In genomic region chr6:163418273-163419029, GRCh38 we compare ENCODE assay signal across 11 cellular contexts. TPM values are rescaled to one million over a fixed set of nuclear protein-coding genes. Genes with fewer than 3 reads are reported as not detected.
DNase-seq lines count a peak whose midpoint lies in the region; ATAC-seq, FAIRE-seq and TF ChIP-seq lines count a peak whose summit lies in the region.
"Had no signal": no experiment of that assay in that cellular context is flagged by ENCODE, and none has a peak within 500 bp of the region (broad histone marks: within the 10 kb centered on the region; RNA-seq: fewer than 3 reads in every experiment).

No MANE protein-coding gene starts in this region.

- intact Hi-C loops in Caco-2 (cut with micrococcal nuclease; ENCODE audit: unreplicated experiment) (no loop called here), mucosa of descending colon (cut with DNase I, micrococcal nuclease) (no loop called here)

- POLR2A ChIA-PET in Caco-2 (lab: Charles Lee), result no interaction called here

- TF ChIP-seq CTCF in Caco-2 (IDR thresholded peaks at IDR 0.05; ENCODE audit: insufficient read depth in 1 of 2, low read depth in 1 of 2, low read length in 1 of 2, severe bottlenecking in 1 of 2, unreplicated experiment in 1 of 2) (no peak), mucosa of descending colon (IDR thresholded peaks at IDR 0.05) (no peak)

- H3K4me3 ChIP-seq in Caco-2 (ENCODE audit: low read depth, low read length), result no peak overlapping the region
- H3K4me3 ChIP-seq in SK-N-MC, result no peak overlapping the region
- H3K4me3 ChIP-seq in rectal smooth muscle tissue (ENCODE audit: low read length), result no peak overlapping the region
- no peak overlapping the region for H3K4me3 ChIP-seq in mucosa of descending colon

- BruUV-seq in Caco-2 (replicated peaks; lab: Mats Ljungman, UMichigan), result no TSS peak

- no peaks in the 10 kb centered on the region for H3K27me3 Mint-ChIP-seq in Caco-2 (ENCODE audit: insufficient read depth, unreplicated experiment)
- H3K27me3 Mint-ChIP-seq: activated CD8-positive, alpha-beta memory T cell treated with anti-CD3 and anti-CD28 coated beads, Interleukin-2, amount 10 ng/mL, durations not matched to agents 7 days and 5 days had no signal

- H3K4me1 Mint-ChIP-seq in Caco-2 (ENCODE audit: low read depth, unreplicated experiment), result peaks cover 14% of the 10 kb centered on the region

- no peak for DNase-seq in Caco-2
- DNase-seq in SK-N-MC (ENCODE audit: low read depth, low spot score), result no peak
- no peak for DNase-seq in frontal cortex (ENCODE audit: low spot score in 2 of 2)
- DNase-seq in stimulated activated naive CD4-positive, alpha-beta T cell treated with Interleukin-2 at 50 U/mL for 16 hours (lab: John Stamatoyannopoulos, UW), result no peak
- DNase-seq in RCC 7860 (ENCODE audit: low spot score), result no peak
- DNase-seq in mucosa of descending colon, result no peak
- DNase-seq: activated CD8-positive, alpha-beta memory T cell treated with anti-CD3 and anti-CD28 coated beads, Interleukin-2, amount 10 ng/mL, durations not matched to agents 7 days and 5 days; hypothalamus; NCI-H524 treated with DMSO at 0.1 percent for 48 hours had no signal

- H3K27ac ChIP-seq in SK-N-MC (no peak overlapping the region), rectal smooth muscle tissue (ENCODE audit: low read depth, low read length) (peak overlapping the region; percentile 28)

- H3K4me1 ChIP-seq in Caco-2 (peaks cover 21% of the 10 kb centered on the region), rectal smooth muscle tissue (ENCODE audit: control insufficient read depth, insufficient read depth, low read length) (peaks cover 13% of the 10 kb centered on the region), mucosa of descending colon (ENCODE audit: low read depth) (peaks cover 4% of the 10 kb centered on the region)

- no peak overlapping the region for H3K27ac Mint-ChIP-seq in Caco-2 (ENCODE audit: unreplicated experiment)
- H3K27ac Mint-ChIP-seq: activated CD8-positive, alpha-beta memory T cell treated with anti-CD3 and anti-CD28 coated beads, Interleukin-2, amount 10 ng/mL, durations not matched to agents 7 days and 5 days had no signal

- H3K9me3 ChIP-seq in Caco-2 (no peaks in the 10 kb centered on the region), SK-N-MC (ENCODE audit: low read depth, low read length) (no peaks in the 10 kb centered on the region), mucosa of descending colon (no peaks in the 10 kb centered on the region)

- H3K36me3 ChIP-seq in Caco-2 (ENCODE audit: control insufficient read depth, insufficient read depth, low read length), result no peaks in the 10 kb centered on the region
- H3K36me3 ChIP-seq in SK-N-MC (ENCODE audit: insufficient read depth, low read length), result no peaks in the 10 kb centered on the region
- H3K36me3 ChIP-seq in rectal smooth muscle tissue (ENCODE audit: control insufficient read depth, insufficient read depth, low read length), result no peaks in the 10 kb centered on the region
- H3K36me3 ChIP-seq in mucosa of descending colon (ENCODE audit: low read depth), result no peaks in the 10 kb centered on the region

- H3K4me3 Mint-ChIP-seq in Caco-2 (ENCODE audit: unreplicated experiment), result peak overlapping the region; percentile 27

- no peaks in the 10 kb centered on the region for H3K9me3 Mint-ChIP-seq in Caco-2 (ENCODE audit: unreplicated experiment)

- CTCF ChIA-PET in Caco-2 (lab: Charles Lee), result no interaction called here

- no peak for ATAC-seq in activated CD4-positive, CD25-positive, alpha-beta regulatory T cell treated with anti-CD3 and anti-CD28 coated beads, Interleukin-2, amount 50 U/mL, for 24 hours
- ATAC-seq in mucosa of descending colon, result no peak
- ATAC-seq: activated CD8-positive, alpha-beta memory T cell treated with anti-CD3 and anti-CD28 coated beads, Interleukin-2, amount 10 ng/mL, durations not matched to agents 7 days and 5 days had no signal

- no peaks in the 10 kb centered on the region for H3K27me3 ChIP-seq in Caco-2 (replicated peaks; ENCODE audit: control insufficient read depth, insufficient read depth, low read length)
- no peaks in the 10 kb centered on the region for H3K27me3 ChIP-seq in rectal smooth muscle tissue (ENCODE audit: control insufficient read depth, insufficient read depth, low read length)

- FAIRE-seq in frontal cortex (lab: Jason Lieb, UNC) (peak; percentile 31), RCC 7860 (lab: Jason Lieb, UNC) (no peak)

- peaks cover 5% of the 10 kb centered on the region for H3K36me3 Mint-ChIP-seq in Caco-2 (ENCODE audit: insufficient read depth, unreplicated experiment)

- H3K9ac ChIP-seq in SK-N-MC (ENCODE audit: insufficient read length), result peak overlapping the region; percentile 43
- no peak overlapping the region for H3K9ac ChIP-seq in rectal smooth muscle tissue (ENCODE audit: low read length)

RNA-seq across cellular contexts. Expression of gene QKI, which starts 3.9 kb away (rescaled TPM):
- total RNA-seq in Caco-2 (2022) (117 and 134 TPM in 2 replicates), frontal cortex (218 TPM), mucosa of descending colon (100 to 1,000 TPM in 1 of 3 donors, 10 to 100 TPM in 2; 11.3 to 129 (median 35.8) TPM)
